Comparison of ENCODE assay signal across 25 cellular contexts in the genomic region with DNA sequence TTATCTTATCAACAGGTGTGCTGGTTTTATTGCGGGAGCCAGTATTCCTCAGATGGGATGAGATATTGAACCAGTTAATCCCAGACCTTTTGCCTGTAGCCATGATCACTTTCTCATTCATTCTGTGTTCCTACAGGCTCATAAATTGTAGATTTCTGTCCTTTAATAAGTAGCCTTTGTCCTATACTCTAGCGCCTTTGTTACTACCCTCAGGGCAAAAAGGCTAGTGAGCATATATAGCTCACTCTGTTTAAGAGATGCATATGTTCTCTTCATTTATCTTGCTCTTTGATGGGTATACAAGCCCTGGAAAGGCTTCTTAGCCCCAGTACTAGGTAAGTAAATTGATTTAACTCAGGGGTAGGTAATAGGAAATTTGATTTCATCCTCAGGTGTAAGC.
"Had no signal": no experiment of that assay in that cellular context is flagged by ENCODE, and none has a peak within 500 bp of the region (broad histone marks: within the 10 kb centered on the region; RNA-seq: fewer than 3 reads in every experiment).

No MANE protein-coding gene starts in this region.

- H3K36me3 ChIP-seq: adrenal gland, colonic mucosa, esophagus squamous epithelium had no signal

- DNase-seq: activated CD4-positive, alpha-beta T cell treated with anti-CD3 and anti-CD28 coated beads for 4 hours; activated CD4-positive, alpha-beta T cell treated with anti-CD3 and anti-CD28 coated beads, Interleukin-2, amount 50 U/mL, for 1 hour; activated CD4-positive, alpha-beta T cell treated with anti-CD3 and anti-CD28 coated beads, Interleukin-2, amount 50 U/mL, for 48 hours; activated CD4-positive, CD25-positive, alpha-beta regulatory T cell; activated CD4-positive, CD25-positive, alpha-beta regulatory T cell treated with anti-CD3 and anti-CD28 coated beads, Interleukin-2, amount 50 U/mL, for 72 hours; activated CD8-positive, alpha-beta memory T cell treated with anti-CD3 and anti-CD28 coated beads for 24 hours; activated CD8-positive, alpha-beta T cell treated with anti-CD3 and anti-CD28 coated beads for 36 hours; activated effector memory CD4-positive, alpha-beta T cell treated with anti-CD3 and anti-CD28 coated beads, Interleukin-2, amount 50 U/mL, for 16 hours; activated naive CD4-positive, alpha-beta T cell treated with anti-CD3 and anti-CD28 coated beads for 36 hours; activated naive CD8-positive, alpha-beta T cell treated with anti-CD3 and anti-CD28 coated beads for 36 hours; activated naive CD8-positive, alpha-beta T cell treated with anti-CD3 and anti-CD28 coated beads, Interleukin-2, amount 50 U/mL, for 24 hours; activated T-cell treated with anti-CD3 and anti-CD28 coated beads, Interleukin-2, amount 50 U/mL, for 4 hours; adrenal gland; amygdala; aorta; body of pancreas; caudate nucleus; colonic mucosa; effector CD8-positive, alpha-beta T cell; esophagus squamous epithelium; head of caudate nucleus; T-helper 2 cell had no signal

- H3K4me1 ChIP-seq: adrenal gland, body of pancreas, colonic mucosa had no signal

- H3K4me3 ChIP-seq: adrenal gland, body of pancreas, colonic mucosa, esophagus squamous epithelium had no signal

- H3K27me3 Mint-ChIP-seq: activated naive CD8-positive, alpha-beta T cell treated with anti-CD3 and anti-CD28 coated beads, Interleukin-2, amount 50 U/mL, for 24 hours had no signal

- ATAC-seq: activated CD8-positive, alpha-beta T cell treated with anti-CD3 and anti-CD28 coated beads for 36 hours; activated naive CD8-positive, alpha-beta T cell treated with anti-CD3 and anti-CD28 coated beads, Interleukin-2, amount 50 U/mL, for 24 hours; activated T-cell treated with anti-CD3 and anti-CD28 coated beads, Interleukin-2, amount 50 U/mL, for 4 hours; body of pancreas had no signal

- H3K4me1 Mint-ChIP-seq: activated naive CD4-positive, alpha-beta T cell treated with anti-CD3 and anti-CD28 coated beads, Interleukin-2, amount 50 U/mL, for 24 hours; activated naive CD8-positive, alpha-beta T cell treated with anti-CD3 and anti-CD28 coated beads for 36 hours; activated naive CD8-positive, alpha-beta T cell treated with anti-CD3 and anti-CD28 coated beads, Interleukin-2, amount 50 U/mL, for 24 hours had no signal

- H3K9me3 ChIP-seq: adrenal gland, body of pancreas, colonic mucosa, esophagus squamous epithelium had no signal

- H3K27ac ChIP-seq: adrenal gland, body of pancreas, colonic mucosa, epithelial cell of prostate, esophagus squamous epithelium had no signal

- H3K4me3 Mint-ChIP-seq: activated CD8-positive, alpha-beta T cell treated with anti-CD3 and anti-CD28 coated beads for 36 hours; activated naive CD4-positive, alpha-beta T cell treated with anti-CD3 and anti-CD28 coated beads for 36 hours; activated naive CD4-positive, alpha-beta T cell treated with anti-CD3 and anti-CD28 coated beads, Interleukin-2, amount 50 U/mL, for 24 hours; activated naive CD8-positive, alpha-beta T cell treated with anti-CD3 and anti-CD28 coated beads for 36 hours; activated naive CD8-positive, alpha-beta T cell treated with anti-CD3 and anti-CD28 coated beads, Interleukin-2, amount 50 U/mL, for 24 hours; activated T-cell treated with anti-CD3 and anti-CD28 coated beads, Interleukin-2, amount 50 U/mL, for 4 hours had no signal

- H3K27ac Mint-ChIP-seq: activated CD8-positive, alpha-beta T cell treated with anti-CD3 and anti-CD28 coated beads for 36 hours; activated naive CD4-positive, alpha-beta T cell treated with anti-CD3 and anti-CD28 coated beads for 36 hours; activated naive CD4-positive, alpha-beta T cell treated with anti-CD3 and anti-CD28 coated beads, Interleukin-2, amount 50 U/mL, for 24 hours; activated naive CD8-positive, alpha-beta T cell treated with anti-CD3 and anti-CD28 coated beads for 36 hours; activated naive CD8-positive, alpha-beta T cell treated with anti-CD3 and anti-CD28 coated beads, Interleukin-2, amount 50 U/mL, for 24 hours; activated T-helper 2 cell treated with anti-CD3 and anti-CD28 coated beads, Interferon-gamma antibody, Interleukin-2, Interleukin-4, amounts not matched to agents 10 μg/mL and 5 μg/mL and 100 μg/mL, durations not matched to agents 14 hours and 24 hours and 36 hours had no signal

- H3K9me3 Mint-ChIP-seq: activated CD8-positive, alpha-beta T cell treated with anti-CD3 and anti-CD28 coated beads for 36 hours; activated naive CD4-positive, alpha-beta T cell treated with anti-CD3 and anti-CD28 coated beads for 36 hours; activated naive CD4-positive, alpha-beta T cell treated with anti-CD3 and anti-CD28 coated beads, Interleukin-2, amount 50 U/mL, for 24 hours; activated naive CD8-positive, alpha-beta T cell treated with anti-CD3 and anti-CD28 coated beads for 36 hours; activated naive CD8-positive, alpha-beta T cell treated with anti-CD3 and anti-CD28 coated beads, Interleukin-2, amount 50 U/mL, for 24 hours; activated T-cell treated with anti-CD3 and anti-CD28 coated beads, Interleukin-2, amount 50 U/mL, for 4 hours; activated T-helper 2 cell treated with anti-CD3 and anti-CD28 coated beads, Interferon-gamma antibody, Interleukin-2, Interleukin-4, amounts not matched to agents 10 μg/mL and 5 μg/mL and 100 μg/mL, durations not matched to agents 14 hours and 24 hours and 36 hours had no signal

- H3K27me3 ChIP-seq: adrenal gland, body of pancreas, colonic mucosa had no signal

- H3K36me3 Mint-ChIP-seq: activated naive CD4-positive, alpha-beta T cell treated with anti-CD3 and anti-CD28 coated beads, Interleukin-2, amount 50 U/mL, for 24 hours; activated naive CD8-positive, alpha-beta T cell treated with anti-CD3 and anti-CD28 coated beads for 36 hours had no signal
